9 cellular contexts compared by ENCODE assay signal in genomic region chr3:129624347-129625070, GRCh38. TPM values are rescaled to one million over a fixed set of nuclear protein-coding genes. Genes with fewer than 3 reads are reported as not detected.
DNase-seq lines count a peak whose midpoint lies in the region; ATAC-seq and TF ChIP-seq lines count a peak whose summit lies in the region.
"Had no signal": no experiment of that assay in that cellular context is flagged by ENCODE, and none has a peak within 500 bp of the region (broad histone marks: within the 10 kb centered on the region; RNA-seq: fewer than 3 reads in every experiment).

No MANE protein-coding gene starts in this region.

- no peak for ATAC-seq in thoracic aorta (ENCODE audit: insufficient number of reproducible peaks, low FRiP score, low read depth)

- H3K36me3 ChIP-seq in adrenal gland (replicated peaks in 1 of 2) (no peaks in the 10 kb centered on the region), thoracic aorta (no peaks in the 10 kb centered on the region)

- TF ChIP-seq CTCF in adrenal gland (IDR thresholded peaks at IDR 0.05) (no peak), thoracic aorta (IDR thresholded peaks at IDR 0.05) (no peak)

- H3K27me3 ChIP-seq in adrenal gland: no peaks in the 10 kb centered on the region
- no peaks in the 10 kb centered on the region for H3K27me3 ChIP-seq in thoracic aorta (replicated peaks; ENCODE audit: insufficient read depth)

- H3K4me1 ChIP-seq in adrenal gland (replicated peaks in 1 of 2): peaks cover 32 to 49% of the 10 kb centered on the region in 2 donors
- peaks cover 37 to 66% of the 10 kb centered on the region in 2 donors for H3K4me1 ChIP-seq in thoracic aorta (ENCODE audit: control insufficient read depth in 1 of 2, low read depth in 2 of 2)

- DNase-seq in NCI-H2171 treated with DMSO at 0.1 percent for 48 hours (lab: John Stamatoyannopoulos, UW) (peak; percentile 33), NCI-H2171 (lab: John Stamatoyannopoulos, UW) (no peak), adrenal gland (peak in 6 of 7 donors; percentile 46 to 79 (median 62)), left kidney (ENCODE audit: low read depth, low spot score) (peak; percentile 24), thoracic aorta (ENCODE audit: low spot score) (no peak), NK-92 (lab: John Stamatoyannopoulos, UW; ENCODE audit: unreplicated experiment) (no peak), NCI-H2196 treated with DMSO at 0.1 percent for 48 hours (lab: John Stamatoyannopoulos, UW; ENCODE audit: unreplicated experiment) (no peak), COLO829 (ENCODE audit: low spot score) (no peak)
- DNase-seq: NCI-H2227 treated with DMSO at 0.1 percent for 48 hours had no signal

- intact Hi-C loops in adrenal gland (cut with DNase I): loop anchor here in 1 of 2 donors (5.0 kb wide), 1 partner anchor 308 kb away; no protein-coding TSS in a partner anchor

- H3K9me3 ChIP-seq in adrenal gland (replicated peaks in 1 of 3): no peaks in the 10 kb centered on the region
- no peaks in the 10 kb centered on the region for H3K9me3 ChIP-seq in thoracic aorta

- H3K4me3 ChIP-seq in adrenal gland (no peak overlapping the region), thoracic aorta (no peak overlapping the region)

- 59 to 78% (median 67%) methylated on average over 6 to 11 of the region's 11 CpGs for WGBS in adrenal gland, 4 donors

- H3K27ac ChIP-seq in adrenal gland: peak overlapping the region; percentile 19 to 95 (median 86)
- H3K27ac ChIP-seq in thoracic aorta: peak overlapping the region; percentile 98

- no peak for TF ChIP-seq POLR2A in adrenal gland (IDR thresholded peaks at IDR 0.05)

RNA-seq across cellular contexts. Expression of gene PLXND1, which starts 18.0 kb away (rescaled TPM):
- total RNA-seq in adrenal gland (100 to 1,000 TPM; 101 to 191 (median 149) TPM), thoracic aorta (100 to 1,000 TPM; 207 to 246 TPM)
- 100 to 1,000 TPM in 2 of 3 donors, 10 to 100 TPM in 1; 41.2 to 370 (median 130) TPM for polyA plus RNA-seq in adrenal gland

Comparison
In these comparisons a context has a peak if more than half of its experiments do, and no peak if none do; other contexts are left out.
1. DNase-seq: peak in NCI-H2171 treated with DMSO at 0.1 percent for 48 hours (single experiment), adrenal gland (6 of 7) and left kidney (single experiment); none in NCI-H2171 (single experiment), thoracic aorta (single experiment), NK-92 (single experiment), NCI-H2196 treated with DMSO at 0.1 percent for 48 hours (single experiment) and COLO829 (single experiment).